Comparison of ENCODE assay signal across 7 cellular contexts in genomic region chr16:48385272-48385953, GRCh38. TPM values are rescaled to one million over a fixed set of nuclear protein-coding genes. Genes with fewer than 3 reads are reported as not detected.
DNase-seq lines count a peak whose midpoint lies in the region; ATAC-seq and TF ChIP-seq lines count a peak whose summit lies in the region.

Gene SIAH1 (minus strand): TSS chr16:48385413. CDS start chr16:48362428, 22,985 bp downstream.

- TF ChIP-seq CTCF in body of pancreas (IDR thresholded peaks at IDR 0.05), result peak in 1 of 7 experiments; percentile 17

- H3K9ac ChIP-seq in iPS-18a (ENCODE audit: low read length) (peak within 1 kb of the TSS; percentile 92), skeletal muscle satellite cell (ENCODE audit: low read depth, low read length) (peak within 1 kb of the TSS; percentile 97)

- H3K9me3 ChIP-seq in body of pancreas, result no peaks in the 10 kb centered on the region
- H3K9me3 ChIP-seq in iPS-18a (ENCODE audit: control insufficient read depth, low read depth, low read length), result no peaks in the 10 kb centered on the region
- H3K9me3 ChIP-seq in skeletal muscle satellite cell (replicated peaks; ENCODE audit: low read length), result no peaks in the 10 kb centered on the region

- peak; percentile 73 for ATAC-seq in GM18505 (IDR thresholded peaks at IDR 0.05; ENCODE audit: unreplicated experiment)
- ATAC-seq in HG02759 (IDR thresholded peaks at IDR 0.05; ENCODE audit: unreplicated experiment), result peak; percentile 71
- peak; percentile 90 for ATAC-seq in body of pancreas

- H3K27ac ChIP-seq in body of pancreas, result peak within 1 kb of the TSS; percentile 95 to 98 (median 96)
- H3K27ac ChIP-seq in iPS-18a (ENCODE audit: low read length), result peak within 1 kb of the TSS; percentile 91

- TF ChIP-seq POLR2A in GM18505 (IDR thresholded peaks at IDR 0.05; ENCODE audit: borderline replicate concordance, extremely low read depth, insufficient read depth, insufficient read length) (peak; percentile 91), body of pancreas (IDR thresholded peaks at IDR 0.05) (peak; percentile 54 to 69 (median 64))

- H3K4me3 ChIP-seq in body of pancreas, result peak within 1 kb of the TSS; percentile 66 to 77
- peak within 1 kb of the TSS; percentile 80 for H3K4me3 ChIP-seq in iPS-18a (ENCODE audit: low read length)
- H3K4me3 ChIP-seq in skeletal muscle satellite cell (ENCODE audit: low read length), result peak within 1 kb of the TSS; percentile 87

- H3K4me1 ChIP-seq in body of pancreas (peaks cover 38% of the 10 kb centered on the region), iPS-18a (ENCODE audit: control insufficient read depth, low read depth, low read length) (peaks cover 14% of the 10 kb centered on the region), skeletal muscle satellite cell (ENCODE audit: control insufficient read depth, insufficient read depth, low read length) (peaks cover 25% of the 10 kb centered on the region)

- intact Hi-C loops in body of pancreas (cut with DNase I), result no loop called here

- DNase-seq in NCI-H146 treated with DMSO at 0.1 percent for 48 hours (lab: John Stamatoyannopoulos, UW; ENCODE audit: unreplicated experiment) (peak; percentile 23), UCSD-AML1 (lab: John Stamatoyannopoulos, UW; ENCODE audit: unreplicated experiment) (peak; percentile 89), body of pancreas (peak; percentile 82 to 91 (median 85))

- H3K36me3 ChIP-seq in body of pancreas (replicated peaks in 1 of 2; ENCODE audit: insufficient read depth in 1 of 2, low read depth in 2 of 2) (no peaks in the 10 kb centered on the region), iPS-18a (ENCODE audit: control insufficient read depth, low read depth, low read length) (no peaks in the 10 kb centered on the region), skeletal muscle satellite cell (ENCODE audit: insufficient read depth, low read length) (no peaks in the 10 kb centered on the region)

- H3K27me3 ChIP-seq in body of pancreas (no peaks in the 10 kb centered on the region), iPS-18a (ENCODE audit: control insufficient read depth, insufficient read depth, low read length) (no peaks in the 10 kb centered on the region), skeletal muscle satellite cell (ENCODE audit: control insufficient read depth, insufficient read depth, low read length) (no peaks in the 10 kb centered on the region)

- peak within 1 kb of the TSS; percentile 91 for H3K4me2 ChIP-seq in skeletal muscle satellite cell (ENCODE audit: low read length)

- WGBS in body of pancreas, 2 donors, result 0% methylated on average over 5 to 94 of the region's 96 CpGs

RNA-seq across cellular contexts. Expression of gene SIAH1, which starts in this region (rescaled TPM):
- total RNA-seq in body of pancreas, result 10 to 100 TPM; 15.2 to 16.1 TPM
- 17.0 and 18.3 TPM in 2 replicates for total RNA-seq in skeletal muscle satellite cell (2012; rRNA removed)

Comparison
In these comparisons a context has a peak if more than half of its experiments do, and no peak if none do; other contexts are left out.
1. Peak in every context shown above with its lines: DNase-seq, ATAC-seq, H3K4me3 ChIP-seq and H3K27ac ChIP-seq.
2. DNase-seq: peak in every context shown above with its lines; median percentile 89 in UCSD-AML1; 85 in body of pancreas; 23 in NCI-H146 treated with DMSO at 0.1 percent for 48 hours.